In the genomic region with DNA sequence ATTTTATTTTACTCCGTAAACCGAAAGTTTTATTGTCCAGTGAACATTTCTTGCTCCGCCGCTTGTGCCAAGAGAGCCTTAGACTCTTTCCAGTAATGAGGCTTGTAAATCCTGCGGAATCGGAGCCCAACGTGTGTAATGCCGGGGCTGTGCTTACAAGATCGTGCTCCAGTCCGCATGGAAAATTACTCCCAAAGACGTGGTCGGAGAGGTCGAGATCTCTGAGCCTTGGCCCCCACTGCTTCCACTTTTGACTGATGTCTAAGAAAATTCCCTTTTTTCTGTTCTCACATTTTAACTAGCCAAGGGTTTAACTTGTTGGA, we compare ENCODE assay signal across 9 cellular contexts. TPM values are rescaled to one million over a fixed set of nuclear protein-coding genes. Genes with fewer than 3 reads are reported as not detected.
A peak's percentile ranks its signal among the peaks of the same experiment; 100 is the strongest.
DNase-seq lines count a peak whose midpoint lies in the region; ATAC-seq, FAIRE-seq and TF ChIP-seq lines count a peak whose summit lies in the region.
"Had no signal": no experiment of that assay in that cellular context is flagged by ENCODE, and none has a peak within 500 bp of the region (broad histone marks: within the 10 kb centered on the region; RNA-seq: fewer than 3 reads in every experiment).

No MANE protein-coding gene starts in this region.

- intact Hi-C loops in pancreas (cut with DNase I) (no loop called here), OCI-LY7 (cut with micrococcal nuclease; ENCODE audit: unreplicated experiment) (no loop called here)

- H3K4me1 ChIP-seq in pancreas (peaks cover 15 to 42% (median 39%) of the 10 kb centered on the region in 3 donors), OCI-LY7 (ENCODE audit: insufficient read depth, low read length, poor library complexity, severe bottlenecking) (no peaks in the 10 kb centered on the region)

- BruUV-seq in OCI-LY7 (replicated peaks; lab: Mats Ljungman, UMichigan), result no TSS peak

- CTCF ChIA-PET in RWPE1 (lab: Yijun Ruan, JAX) (interaction anchor here (1.1 to 2.1 kb wide), 2 partner anchors 22 to 28 kb away, joined by 3 to 6 read pairs; no protein-coding TSS in a partner anchor), OCI-LY7 (lab: Charles Lee; ENCODE audit: unreplicated experiment) (no interaction called here)

- no peaks in the 10 kb centered on the region for H3K79me2 ChIP-seq in OCI-LY7 (ENCODE audit: insufficient read depth, low read depth, low read length)

- H3K4me2 ChIP-seq in OCI-LY7 (ENCODE audit: low read length), result no peak overlapping the region

- DNase-seq in DMS 273 (lab: John Stamatoyannopoulos, UW; ENCODE audit: unreplicated experiment), result peak; percentile 83
- DNase-seq in DMS 273 treated with DMSO at 0.1 percent for 48 hours (lab: John Stamatoyannopoulos, UW), result no peak
- no peak for DNase-seq in RWPE1 (ENCODE audit: low spot score)
- peak; percentile 68 for DNase-seq in fibroblast of pulmonary artery (ENCODE audit: low read depth)
- peak in 4 of 6 donors; percentile 27 to 55 (median 41) for DNase-seq in pancreas
- no peak for DNase-seq in OCI-LY7 (ENCODE audit: low spot score)
- no peak for DNase-seq in SKM-1 treated with dmso at 0.1 percent for 144 hours (lab: John Stamatoyannopoulos, UW; ENCODE audit: unreplicated experiment)

- H3K36me3 ChIP-seq in pancreas (no peaks in the 10 kb centered on the region), OCI-LY7 (ENCODE audit: insufficient read depth, low read length) (no peaks in the 10 kb centered on the region)

- H3K9me3 ChIP-seq in pancreas (no peaks in the 10 kb centered on the region), OCI-LY7 (ENCODE audit: low read length) (no peaks in the 10 kb centered on the region)

- no peak overlapping the region for H2AFZ ChIP-seq in OCI-LY7 (ENCODE audit: low read length)

- H3K27ac ChIP-seq in RWPE1, result peak overlapping the region; percentile 96
- peak overlapping the region; percentile 95 to 98 (median 97) for H3K27ac ChIP-seq in pancreas
- no peak overlapping the region for H3K27ac ChIP-seq in OCI-LY7 (ENCODE audit: low read depth, low read length, poor library complexity, severe bottlenecking)

- peak overlapping the region; percentile 67 for H3K4me3 ChIP-seq in fibroblast of pulmonary artery (replicated peaks; ENCODE audit: low read depth, low read length)
- H3K4me3 ChIP-seq in pancreas, result peak overlapping the region; percentile 67 to 85 (median 79)
- no peak overlapping the region for H3K4me3 ChIP-seq in OCI-LY7 (ENCODE audit: low read depth, low read length, poor library complexity, severe bottlenecking)

- H4K20me1 ChIP-seq in OCI-LY7 (ENCODE audit: insufficient read depth, low read length), result no peaks in the 10 kb centered on the region

- POLR2A ChIA-PET in RWPE1 (lab: Yijun Ruan, JAX; ENCODE audit: low non-redundant PET) (interaction anchor here (0.5 kb wide), 1 partner anchor 390 kb away, joined by 5 read pairs; no protein-coding TSS in a partner anchor), OCI-LY7 (lab: Charles Lee) (interaction anchor here (0.6 kb wide), 1 partner anchor 96 kb away, joined by 4 read pairs; no protein-coding TSS in a partner anchor)

- WGBS in pancreas, 2 donors, result 1 to 3% methylated on average over 13 of the region's 13 CpGs

- TF ChIP-seq CTCF in RWPE1 (conservative IDR thresholded peaks at IDR 0.05; ENCODE audit: low read depth) (no peak), fibroblast of pulmonary artery (IDR thresholded peaks at IDR 0.05; ENCODE audit: low read length, missing control alignments) (no peak), pancreas (IDR thresholded peaks at IDR 0.05) (no peak), OCI-LY7 (conservative IDR thresholded peaks at IDR 0.05; ENCODE audit: low read length) (no peak)

- FAIRE-seq in pancreas (lab: Jason Lieb, UNC), result no peak
- FAIRE-seq: A204.1 had no signal

- no peaks in the 10 kb centered on the region for H3K9me2 ChIP-seq in OCI-LY7 (ENCODE audit: insufficient read depth, low read length)

- ATAC-seq in pancreas (peak; percentile 3 to 26 (median 12)), GM18511 (IDR thresholded peaks at IDR 0.05; ENCODE audit: unreplicated experiment) (no peak)

- no peaks in the 10 kb centered on the region for H3K27me3 ChIP-seq in pancreas

RNA-seq across cellular contexts. Expression of gene PLOD2, which starts 0.7 kb away (rescaled TPM):
- total RNA-seq in pancreas, result 10 to 100 TPM; 13.0 to 44.7 (median 20.3) TPM
- 10 to 100 TPM; 12.7 to 19.6 TPM for polyA plus RNA-seq in pancreas
- total RNA-seq in OCI-LY7 (2014; rRNA removed; shearing (Covaris generic)), result not detected in 2 replicates
- total RNA-seq in OCI-LY7 (2022), result not detected in 2 replicates

Comparison
In these comparisons a context has a peak if more than half of its experiments do, and no peak if none do; other contexts are left out.
1. DNase-seq: peak in DMS 273 (single experiment), fibroblast of pulmonary artery (single experiment) and pancreas (4 of 6); none in DMS 273 treated with DMSO at 0.1 percent for 48 hours (single experiment), RWPE1 (single experiment), OCI-LY7 (single experiment) and SKM-1 treated with dmso at 0.1 percent for 144 hours (single experiment).
2. RNA of gene PLOD2, which starts 0.7 kb away (total RNA-seq): 13.0 to 44.7 TPM in pancreas; not detected in OCI-LY7; every median in the first group is over 10 times any median in the second.